In genomic region chr7:108525327-108525984, GRCh38 we compare ENCODE assay signal across 8 cellular contexts. TPM values are rescaled to one million over a fixed set of nuclear protein-coding genes. Genes with fewer than 3 reads are reported as not detected.
DNase-seq lines count a peak whose midpoint lies in the region; ATAC-seq and TF ChIP-seq lines count a peak whose summit lies in the region.

No MANE protein-coding gene starts in this region.

- H3K9me3 Mint-ChIP-seq in endodermal cell: no peaks in the 10 kb centered on the region

- H3K9me2 ChIP-seq in HCT116 (ENCODE audit: insufficient read depth) (no peaks in the 10 kb centered on the region), SK-N-SH (no peaks in the 10 kb centered on the region)

- H3K4me3 ChIP-seq in HCT116 (replicated peaks in 1 of 2; ENCODE audit: low read depth in 1 of 2, low read length in 2 of 2) (peak overlapping the region; percentile 73 to 78), LNCaP clone FGC (ENCODE audit: low read depth, low read length) (peak overlapping the region; percentile 86), SK-N-SH (ENCODE audit: low read depth in 2 of 2, low read length in 1 of 2) (peak overlapping the region; percentile 83 to 89), endodermal cell (ENCODE audit: low read length) (peak overlapping the region; percentile 82), mononuclear cell (ENCODE audit: low read length) (peak overlapping the region; percentile 85), uterus (peak overlapping the region; percentile 56 to 77)

- H3K79me2 ChIP-seq in HCT116 (ENCODE audit: insufficient read depth, low read length): peaks cover 8% of the 10 kb centered on the region
- H3K79me2 ChIP-seq in SK-N-SH (ENCODE audit: insufficient read depth): peaks cover 47% of the 10 kb centered on the region

- H3K27me3 Mint-ChIP-seq in endodermal cell (ENCODE audit: insufficient read depth): peaks cover 2% of the 10 kb centered on the region

- TF ChIP-seq POLR2A in HCT116 (IDR thresholded peaks at IDR 0.05; ENCODE audit: borderline replicate concordance, extremely low read depth, insufficient read depth, insufficient read length) (no peak), uterus (IDR thresholded peaks at IDR 0.05) (no peak)

- H3K4me3 Mint-ChIP-seq in endodermal cell: peak overlapping the region; percentile 92

- CTCF ChIA-PET in HCT116 (lab: Charles Lee) (interaction anchor here (1.2 to 1.3 kb wide), 2 partner anchors 28 to 379 kb away, joined by 4 to 10 read pairs; no protein-coding TSS in a partner anchor), SK-N-SH (lab: Yijun Ruan, JAX) (interaction anchor here (0.6 to 2.8 kb wide), 4 partner anchors 8 to 73 kb away, joined by 4 to 13 read pairs (median 7); no protein-coding TSS in a partner anchor)

- no peak for TF ChIP-seq EP300 in SK-N-SH (IDR thresholded peaks at IDR 0.05; ENCODE audit: borderline replicate concordance in 1 of 2, low read depth in 1 of 2, low read length in 1 of 2)

- WGBS in SK-N-SH (ENCODE audit: low lambda C conversion rate): 3% methylated on average over 16 of the region's 22 CpGs
- 0 to 10% methylated on average over 2 to 22 of the region's 22 CpGs for WGBS in endodermal cell (ENCODE audit: insufficient coverage in 1 of 2, insufficient read length in 1 of 2), 2 experiments

- no peaks in the 10 kb centered on the region for H3K36me3 Mint-ChIP-seq in endodermal cell (ENCODE audit: low read depth)

- no peaks in the 10 kb centered on the region for H4K20me1 ChIP-seq in HCT116 (ENCODE audit: insufficient read depth)
- no peaks in the 10 kb centered on the region; the same call in 1 of the 2 replicates for H4K20me1 ChIP-seq in SK-N-SH (ENCODE audit: insufficient read depth)

- H2AFZ ChIP-seq in HCT116 (ENCODE audit: low read depth, low read length, poor library complexity, severe bottlenecking): no peak overlapping the region
- peak overlapping the region; percentile 68 for H2AFZ ChIP-seq in SK-N-SH (ENCODE audit: low read depth)

- H3K27me3 ChIP-seq in HCT116 (ENCODE audit: insufficient read depth, low read length) (no peaks in the 10 kb centered on the region), SK-N-SH (ENCODE audit: insufficient read depth) (no peaks in the 10 kb centered on the region), endodermal cell (ENCODE audit: control insufficient read depth, insufficient read depth, low read length, poor library complexity, severe bottlenecking) (peaks cover 11% of the 10 kb centered on the region), mononuclear cell (ENCODE audit: insufficient read depth, low read length) (no peaks in the 10 kb centered on the region), uterus (no peaks in the 10 kb centered on the region)

- ATAC-seq in HCT116: peak; percentile 77

- H3K36me3 ChIP-seq in HCT116 (ENCODE audit: control insufficient read depth in 1 of 2, insufficient read depth in 2 of 2, low read length in 2 of 2): no peaks in the 10 kb centered on the region
- peaks cover 6 to 9% of the 10 kb centered on the region in 2 experiments for H3K36me3 ChIP-seq in SK-N-SH (replicated peaks in 1 of 2; ENCODE audit: control insufficient read depth in 1 of 2, insufficient read depth in 2 of 2, low read length in 1 of 2)
- peaks cover 5% of the 10 kb centered on the region for H3K36me3 ChIP-seq in endodermal cell (ENCODE audit: control insufficient read depth, insufficient read depth, low read length)
- no peaks in the 10 kb centered on the region for H3K36me3 ChIP-seq in uterus

- H3F3A ChIP-seq in SK-N-SH (replicated peaks; ENCODE audit: insufficient read depth): peaks cover 8% of the 10 kb centered on the region

- DNase-seq in stimulated activated CD4-positive, alpha-beta T cell treated with anti-CD3 and anti-CD28 coated beads, Interleukin-2, amount 100 ng/mL, for 4 hours (ENCODE audit: low read depth): peak; percentile 7
- no peak for DNase-seq in stimulated activated CD4-positive, alpha-beta T cell treated with anti-CD3 and anti-CD28 coated beads, Interleukin-4, amount 100 ng/mL, for 4 hours
- DNase-seq in HCT116 (ENCODE audit: low read depth, low spot score): peak; percentile 77
- DNase-seq in LNCaP clone FGC (ENCODE audit: low read depth): no peak
- DNase-seq in SK-N-SH: peak; percentile 87
- DNase-seq in endodermal cell: peak; percentile 92
- DNase-seq in uterus: no peak

- POLR2A ChIA-PET in HCT116 (lab: Charles Lee) (interaction anchor here (1.2 to 1.9 kb wide), 3 partner anchors 13 to 54 kb away, joined by 3 to 9 read pairs (median 3); partner anchors contain the start of genes DNAJB9 and THAP5), SK-N-SH (lab: Yijun Ruan, JAX) (interaction anchor here (0.6 to 3.3 kb wide), 7 partner anchors 8 to 69 kb away, joined by 3 to 34 read pairs (median 4); partner anchors contain the start of genes DNAJB9, NRCAM and THAP5)

- TF ChIP-seq CTCF in HCT116 (IDR thresholded peaks at IDR 0.05 in 2 of 3, conservative IDR thresholded peaks at IDR 0.05 in 1 of 3; ENCODE audit: borderline replicate concordance in 1 of 3, insufficient read depth in 1 of 3, low read depth in 2 of 3, low read length in 2 of 3) (no peak), LNCaP clone FGC (IDR thresholded peaks at IDR 0.05; ENCODE audit: control insufficient read depth, extremely low read depth, insufficient read depth) (no peak), SK-N-SH (IDR thresholded peaks at IDR 0.05) (no peak), endodermal cell (conservative IDR thresholded peaks at IDR 0.05) (no peak), uterus (IDR thresholded peaks at IDR 0.05) (no peak)

- H3K4me2 ChIP-seq in HCT116 (ENCODE audit: low read length) (peak overlapping the region; percentile 79), SK-N-SH (peak overlapping the region; percentile 79)

- RAD21 ChIA-PET in HCT116 (lab: Charles Lee; ENCODE audit: low non-redundant PET in 1 of 2, low total read pairs in 2 of 2, uncharacterized antibody in 2 of 2, unreplicated experiment in 2 of 2): no interaction called here

- H3K9ac ChIP-seq in HCT116 (ENCODE audit: low read length) (peak overlapping the region; percentile 71), SK-N-SH (peak overlapping the region; percentile 70), endodermal cell (ENCODE audit: extremely low read depth, low read length, poor library complexity, severe bottlenecking) (peak overlapping the region; percentile 73)

- H3K27ac Mint-ChIP-seq in endodermal cell: peak overlapping the region; percentile 98

- intact Hi-C loops in HCT116 (cut with micrococcal nuclease): loop anchor here (5.0 kb wide), 1 partner anchor 42 kb away; the partner anchor contains the start of genes DNAJB9 and THAP5
- intact Hi-C loops in uterus (cut with DNase I; ENCODE audit: low total_unique reads): no loop called here

- BruUV-seq in HCT116 (replicated peaks; lab: Mats Ljungman, UMichigan): TSS peak; percentile 65

- H3K27ac ChIP-seq in HCT116 (ENCODE audit: low read depth, low read length): peak overlapping the region; percentile 69
- peak overlapping the region; percentile 94 for H3K27ac ChIP-seq in SK-N-SH (ENCODE audit: low read depth in 2 of 2, low read length in 1 of 2)
- H3K27ac ChIP-seq in endodermal cell (ENCODE audit: low read depth, low read length): peak overlapping the region; percentile 94
- H3K27ac ChIP-seq in uterus: peak overlapping the region; percentile 91 to 92

- TF ChIP-seq RAD21 in HCT116 (IDR thresholded peaks at IDR 0.05; ENCODE audit: low read depth): no peak
- no peak for TF ChIP-seq RAD21 in SK-N-SH (IDR thresholded peaks at IDR 0.05; ENCODE audit: low read length)

- H3K4me1 ChIP-seq in HCT116 (ENCODE audit: control insufficient read depth in 1 of 2, insufficient read depth in 2 of 2, low read length in 2 of 2): peaks cover 6 to 24% of the 10 kb centered on the region in 2 experiments; a peak in 3 of 4 replicates
- peaks cover 14 to 24% of the 10 kb centered on the region in 2 experiments; a peak in 3 of 4 replicates for H3K4me1 ChIP-seq in SK-N-SH (ENCODE audit: control insufficient read depth in 1 of 2, insufficient read depth in 2 of 2, low read depth in 1 of 2, low read length in 1 of 2)
- H3K4me1 ChIP-seq in endodermal cell (ENCODE audit: control insufficient read depth, insufficient read depth, low read length): peaks cover 10% of the 10 kb centered on the region
- H3K4me1 ChIP-seq in mononuclear cell (ENCODE audit: insufficient read depth, low read length): peaks cover 26% of the 10 kb centered on the region
- peaks cover 4 to 12% of the 10 kb centered on the region in 2 donors for H3K4me1 ChIP-seq in uterus

- no peaks in the 10 kb centered on the region for H3K9me3 ChIP-seq in HCT116 (ENCODE audit: control insufficient read depth in 1 of 2, insufficient read depth in 1 of 2, low read depth in 1 of 2, low read length in 2 of 2)
- H3K9me3 ChIP-seq in SK-N-SH: no peaks in the 10 kb centered on the region
- H3K9me3 ChIP-seq in endodermal cell (ENCODE audit: control insufficient read depth, low read length): no peaks in the 10 kb centered on the region
- no peaks in the 10 kb centered on the region for H3K9me3 ChIP-seq in mononuclear cell (ENCODE audit: low read depth, low read length)
- no peaks in the 10 kb centered on the region for H3K9me3 ChIP-seq in uterus

- H3K4me1 Mint-ChIP-seq in endodermal cell: peaks cover 33% of the 10 kb centered on the region

RNA-seq across cellular contexts. Expression of gene PNPLA8, which starts 0.5 kb away (rescaled TPM):
- total RNA-seq in HCT116 (2021; ENCODE audit: unreplicated experiment) (12.9 TPM), endodermal cell (10 to 100 TPM; 15.9 to 20.1 TPM), mononuclear cell (116 TPM), uterus (10 to 100 TPM; 31.4 to 57.1 (median 46.7) TPM)
- 7.8 and 8.3 TPM in 2 replicates for polyA plus RNA-seq in HCT116 (2012)
- 7.2 and 9.8 TPM in 2 replicates for polyA plus RNA-seq in SK-N-SH (2012; rRNA removed)
- 12.4 and 16.1 TPM in 2 replicates for polyA plus RNA-seq in SK-N-SH (2012; cell fraction: cytosol; rRNA removed)
- 3.2 and 7.4 TPM in 2 replicates for polyA plus RNA-seq in SK-N-SH (2012; cell fraction: nucleus; rRNA removed)
- 20.2 TPM for polyA plus RNA-seq in endodermal cell (2013, experiment 1 of 2)
- polyA plus RNA-seq in endodermal cell (2013, experiment 2 of 2): 21.4 TPM

RNA-seq across cellular contexts. Expression of gene THAP5, which starts 44.0 kb away (rescaled TPM):
- total RNA-seq in HCT116 (2021; ENCODE audit: unreplicated experiment) (29.3 TPM), endodermal cell (10 to 100 TPM; 21.5 to 23.8 TPM), mononuclear cell (19.8 TPM), uterus (10 to 100 TPM; 21.0 to 55.6 (median 45.6) TPM)
- 4.0 and 6.1 TPM in 2 replicates for polyA plus RNA-seq in HCT116 (2012)
- polyA plus RNA-seq in SK-N-SH (2012; rRNA removed): 4.2 and 5.3 TPM in 2 replicates
- 7.7 and 8.1 TPM in 2 replicates for polyA plus RNA-seq in SK-N-SH (2012; cell fraction: cytosol; rRNA removed)
- polyA plus RNA-seq in SK-N-SH (2012; cell fraction: nucleus; rRNA removed): 3.1 and 4.9 TPM in 2 replicates
- polyA plus RNA-seq in endodermal cell (2013, experiment 1 of 2): 28.4 TPM
- polyA plus RNA-seq in endodermal cell (2013, experiment 2 of 2): 30.5 TPM

RNA-seq across cellular contexts. Expression of gene DNAJB9, which starts 44.2 kb away (rescaled TPM):
- total RNA-seq in HCT116 (2021; ENCODE audit: unreplicated experiment) (10.1 TPM), endodermal cell (10 to 100 TPM; 14.4 to 16.6 TPM), mononuclear cell (85.7 TPM), uterus (100 to 1,000 TPM in 1 of 4 donors, 10 to 100 TPM in 3; 28.7 to 362 (median 44.8) TPM)
- polyA plus RNA-seq in HCT116 (2012): 10.3 and 23.6 TPM in 2 replicates
- polyA plus RNA-seq in SK-N-SH (2012; rRNA removed): 6.4 and 6.6 TPM in 2 replicates
- 8.5 and 9.9 TPM in 2 replicates for polyA plus RNA-seq in SK-N-SH (2012; cell fraction: cytosol; rRNA removed)
- polyA plus RNA-seq in SK-N-SH (2012; cell fraction: nucleus; rRNA removed): 2.1 and 4.3 TPM in 2 replicates
- polyA plus RNA-seq in endodermal cell (2013, experiment 1 of 2): 19.0 TPM
- polyA plus RNA-seq in endodermal cell (2013, experiment 2 of 2): 16.0 TPM

Comparison
In these comparisons a context has a peak if more than half of its experiments do, and no peak if none do; other contexts are left out.
1. DNase-seq: peak in stimulated activated CD4-positive, alpha-beta T cell treated with anti-CD3 and anti-CD28 coated beads, Interleukin-2, amount 100 ng/mL, for 4 hours (single experiment), HCT116 (single experiment), SK-N-SH (single experiment) and endodermal cell (single experiment); none in stimulated activated CD4-positive, alpha-beta T cell treated with anti-CD3 and anti-CD28 coated beads, Interleukin-4, amount 100 ng/mL, for 4 hours (0 of 2), LNCaP clone FGC (single experiment) and uterus (0 of 2).
2. Peak in every context shown above with its lines, with median percentiles within 50 percentile points of each other: H3K27ac ChIP-seq, H3K4me3 ChIP-seq and H3K9ac ChIP-seq.